Comparison of ENCODE assay signal across 8 cellular contexts in genomic region chr17:45469204-45469563, GRCh38. TPM values are rescaled to one million over a fixed set of nuclear protein-coding genes. Genes with fewer than 3 reads are reported as not detected.
DNase-seq lines count a peak whose midpoint lies in the region; ATAC-seq and TF ChIP-seq lines count a peak whose summit lies in the region.
"Not testable (repeated sequence)": the region's sequence is repeated elsewhere in the genome, so short reads cannot be mapped to it uniquely, and the experiment has no call there.

No MANE protein-coding gene starts in this region.

- not testable (repeated sequence) for H3K4me1 ChIP-seq in IMR-90 (ENCODE audit: control insufficient read depth, insufficient read depth, low read length); colonic mucosa; mucosa of rectum (ENCODE audit: control insufficient read depth in 2 of 2, insufficient read depth in 2 of 2, low read length in 2 of 2)
- H3K4me1 ChIP-seq in esophagus squamous epithelium: peaks cover 0 to 26% (median 3%) of the 10 kb centered on the region in 3 donors

- not testable (repeated sequence) for H2AK5ac ChIP-seq in IMR-90 (ENCODE audit: low read depth, low read length)

- peak; percentile 61; the same call in 1 of the 2 replicates for ATAC-seq in IMR-90 (ENCODE audit: low read depth)
- peak; percentile 65 for ATAC-seq in left colon

- TF ChIP-seq RAD21 in IMR-90 (IDR thresholded peaks at IDR 0.05; ENCODE audit: low read length): not testable (repeated sequence)

- H3K27ac Mint-ChIP-seq in Calu3 (ENCODE audit: unreplicated experiment) (peak overlapping the region; percentile 89), type B pancreatic cell (peak overlapping the region; percentile 96)

- not testable (repeated sequence) for H3K9me1 ChIP-seq in IMR-90 (ENCODE audit: insufficient read depth, low read length)

- H4K20me1 ChIP-seq in IMR-90 (ENCODE audit: insufficient read depth, low read length): not testable (repeated sequence)

- H3K4me3 Mint-ChIP-seq in Calu3 (ENCODE audit: low read depth, unreplicated experiment): not testable (repeated sequence)
- peak overlapping the region; percentile 71 for H3K4me3 Mint-ChIP-seq in type B pancreatic cell

- not testable (repeated sequence) for H4K91ac ChIP-seq in IMR-90 (ENCODE audit: insufficient read depth, low read depth, low read length)

- H2AK9ac ChIP-seq in IMR-90 (replicated peaks; ENCODE audit: low read depth, low read length, poor library complexity): not testable (repeated sequence)

- dilution Hi-C loops in IMR-90 (cut with HindIII; ENCODE audit: low sequenced_read_pairs, unreplicated experiment): not testable (repeated sequence)

- not testable (repeated sequence) for H3K4ac ChIP-seq in IMR-90 (ENCODE audit: low read depth, low read length)

- intact Hi-C loops in Calu3 (cut with micrococcal nuclease; ENCODE audit: unreplicated experiment): loop anchor here (5.0 kb wide), 1 partner anchor 42 kb away; no protein-coding TSS in a partner anchor
- intact Hi-C loops in IMR-90 (cut with micrococcal nuclease); colonic mucosa (cut with DNase I); esophagus squamous epithelium (cut with DNase I); left colon (cut with DNase I, micrococcal nuclease): not testable (repeated sequence)

- not testable (repeated sequence) for H2BK5ac ChIP-seq in IMR-90 (ENCODE audit: low read depth, low read length, poor library complexity, severe bottlenecking)

- H3K27me3 ChIP-seq in IMR-90 (ENCODE audit: control insufficient read depth, insufficient read depth, low read length); colonic mucosa; esophagus squamous epithelium; mucosa of rectum (ENCODE audit: control insufficient read depth in 2 of 2, insufficient read depth in 2 of 2, low read length in 2 of 2): not testable (repeated sequence)

- WGBS in IMR-90 (ENCODE audit: extremely low coverage in 2 of 2, insufficient read length in 1 of 2), 2 experiments: no CpG with 5 or more reads among the region's 4 CpGs
- WGBS in esophagus squamous epithelium, 2 donors: 20 to 44% methylated on average over 2 to 4 of the region's 4 CpGs

- H2BK15ac ChIP-seq in IMR-90 (ENCODE audit: low read depth, low read length): not testable (repeated sequence)

- peaks cover 27% of the 10 kb centered on the region for H3K4me1 Mint-ChIP-seq in Calu3 (ENCODE audit: low read depth, unreplicated experiment)
- not testable (repeated sequence) for H3K4me1 Mint-ChIP-seq in type B pancreatic cell (ENCODE audit: unreplicated experiment)

- not testable (repeated sequence) for H3K4me3 ChIP-seq in IMR-90 (ENCODE audit: insufficient read depth, low read depth, low read length); colonic mucosa; esophagus squamous epithelium; mucosa of rectum (ENCODE audit: low read length in 2 of 2)

- not testable (repeated sequence) for H3K79me1 ChIP-seq in IMR-90 (ENCODE audit: low read depth in 1 of 2, low read length in 2 of 2)

- POLR2A ChIA-PET in IMR-90 (lab: Charles Lee; ENCODE audit: unreplicated experiment): not testable (repeated sequence)

- H3K9me3 ChIP-seq in IMR-90 (ENCODE audit: control insufficient read depth, insufficient read depth, low read length); colonic mucosa; esophagus squamous epithelium; mucosa of rectum (ENCODE audit: control insufficient read depth in 2 of 2, low read length in 2 of 2): not testable (repeated sequence)

- in situ Hi-C loops in IMR-90 (cut with MboI; ENCODE audit: low sequenced_read_pairs): not testable (repeated sequence)

- H2AFZ ChIP-seq in IMR-90 (replicated peaks; ENCODE audit: low read length, poor library complexity): not testable (repeated sequence)

- H3K27ac ChIP-seq in IMR-90 (ENCODE audit: insufficient read depth, low read length): not testable (repeated sequence)
- H3K27ac ChIP-seq in VCaP: peak overlapping the region; percentile 34; the same call in 1 of the 2 replicates
- H3K27ac ChIP-seq in colonic mucosa: peak overlapping the region; percentile 17
- peak overlapping the region; percentile 57 to 77 (median 66) for H3K27ac ChIP-seq in esophagus squamous epithelium
- H3K27ac ChIP-seq in mucosa of rectum (ENCODE audit: low read depth in 2 of 2, low read length in 2 of 2): peak overlapping the region; percentile 16 to 55

- not testable (repeated sequence) for H3K56ac ChIP-seq in IMR-90 (ENCODE audit: extremely low read depth, insufficient read depth, low read length)

- CTCF ChIA-PET in Calu3 (lab: Charles Lee); IMR-90 (lab: Yijun Ruan, JAX): not testable (repeated sequence)

- H4K5ac ChIP-seq in IMR-90 (ENCODE audit: low read depth, low read length): not testable (repeated sequence)

- H3K23ac ChIP-seq in IMR-90 (ENCODE audit: low read depth, low read length): not testable (repeated sequence)

- not testable (repeated sequence) for H3K36me3 ChIP-seq in IMR-90 (ENCODE audit: control insufficient read depth, insufficient read depth, low read length); colonic mucosa; mucosa of rectum (ENCODE audit: control insufficient read depth in 2 of 2, insufficient read depth in 2 of 2, low read length in 2 of 2)
- peaks cover 0 to 76% (median 0%) of the 10 kb centered on the region in 3 donors for H3K36me3 ChIP-seq in esophagus squamous epithelium

- not testable (repeated sequence) for H3K9me3 Mint-ChIP-seq in Calu3 (ENCODE audit: low read depth, unreplicated experiment); type B pancreatic cell

- not testable (repeated sequence) for H3K14ac ChIP-seq in IMR-90 (replicated peaks; ENCODE audit: low read depth, low read length)

- not testable (repeated sequence) for H3K4me2 ChIP-seq in IMR-90 (ENCODE audit: low read depth, low read length)

- peaks cover 25% of the 10 kb centered on the region for H3K36me3 Mint-ChIP-seq in Calu3 (ENCODE audit: insufficient read depth, unreplicated experiment)
- H3K36me3 Mint-ChIP-seq in type B pancreatic cell: not testable (repeated sequence)

- not testable (repeated sequence) for H2BK120ac ChIP-seq in IMR-90 (ENCODE audit: low read depth, low read length)

- peak; percentile 29 for DNase-seq in Calu3
- not testable (repeated sequence) for DNase-seq in IMR-90; colonic mucosa; esophagus squamous epithelium (lab: John Stamatoyannopoulos, UW); left colon; type B pancreatic cell (ENCODE audit: extremely low spot score, unreplicated experiment)

- not testable (repeated sequence) for H3K9ac ChIP-seq in IMR-90 (ENCODE audit: low read depth, low read length); colonic mucosa (ENCODE audit: low read depth in 2 of 2, low read length in 2 of 2); mucosa of rectum (ENCODE audit: low read depth in 1 of 2, low read length in 2 of 2)

- TF ChIP-seq CTCF in Calu3 (IDR thresholded peaks at IDR 0.05; ENCODE audit: unreplicated experiment); IMR-90 (conservative IDR thresholded peaks at IDR 0.05; ENCODE audit: low read depth, low read length); VCaP (conservative IDR thresholded peaks at IDR 0.05); colonic mucosa (IDR thresholded peaks at IDR 0.05); esophagus squamous epithelium (IDR thresholded peaks at IDR 0.05); type B pancreatic cell (conservative IDR thresholded peaks at IDR 0.05): not testable (repeated sequence)

- H4K8ac ChIP-seq in IMR-90 (ENCODE audit: low read depth in 2 of 2, low read length in 2 of 2): not testable (repeated sequence)

- not testable (repeated sequence) for TF ChIP-seq POLR2A in IMR-90 (IDR thresholded peaks at IDR 0.05; ENCODE audit: low read depth, low read length); esophagus squamous epithelium (IDR thresholded peaks at IDR 0.05)

- not testable (repeated sequence) for H2BK20ac ChIP-seq in IMR-90 (ENCODE audit: low read depth, low read length)

- BruUV-seq in Calu3 (replicated peaks; lab: Mats Ljungman, UMichigan); IMR-90 (replicated peaks; lab: Mats Ljungman, UMichigan): not testable (repeated sequence)

- not testable (repeated sequence) for H3K18ac ChIP-seq in IMR-90 (ENCODE audit: low read depth, low read length)

- H3K27me3 Mint-ChIP-seq in Calu3 (ENCODE audit: unreplicated experiment); type B pancreatic cell: not testable (repeated sequence)

RNA-seq across cellular contexts. Expression of gene PLEKHM1, which starts 21.3 kb away (rescaled TPM):
- total RNA-seq in Calu3 (2022): 82.4 and 107 TPM in 2 replicates
- 4.2 and 4.7 TPM in 2 replicates for total RNA-seq in IMR-90 (2012; rRNA removed)
- 16.4 and 17.1 TPM in 2 replicates for polyA plus RNA-seq in IMR-90 (2012; rRNA removed)
- polyA plus RNA-seq in IMR-90 (2012; cell fraction: cytosol; rRNA removed): 19.0 and 19.9 TPM in 2 replicates
- 35.0 and 53.2 TPM in 2 replicates for polyA plus RNA-seq in IMR-90 (2012; cell fraction: nucleus; rRNA removed; ENCODE audit: low replicate concordance)
- 10 to 100 TPM; 50.7 to 61.3 TPM for total RNA-seq in colonic mucosa
- total RNA-seq in esophagus squamous epithelium: 100 to 1,000 TPM in 1 of 4 donors, 10 to 100 TPM in 3; 47.7 to 105 (median 81.1) TPM
- 10 to 100 TPM; 56.9 to 73.7 TPM for total RNA-seq in left colon
- total RNA-seq in type B pancreatic cell (ENCODE audit: low replicate concordance): 42.1 and 63.1 TPM in 2 replicates

RNA-seq across cellular contexts. Expression of gene ARHGAP27, which starts 36.5 kb away (rescaled TPM):
- total RNA-seq in Calu3 (2022) (104 and 125 TPM in 2 replicates), IMR-90 (2012; rRNA removed) (under 0.01 and 0.56 TPM in 2 replicates), colonic mucosa (100 to 1,000 TPM; 107 to 165 TPM), esophagus squamous epithelium (100 to 1,000 TPM in 2 of 4 donors, 10 to 100 TPM in 2; 37.7 to 146 (median 103) TPM), left colon (100 to 1,000 TPM; 146 to 165 TPM), type B pancreatic cell (ENCODE audit: low replicate concordance) (26.8 and 56.2 TPM in 2 replicates)
- polyA plus RNA-seq in IMR-90 (2012; rRNA removed): 0.89 and 1.9 TPM in 2 replicates
- 0.37 and 0.67 TPM in 2 replicates for polyA plus RNA-seq in IMR-90 (2012; cell fraction: cytosol; rRNA removed)
- 7.4 and 16.4 TPM in 2 replicates for polyA plus RNA-seq in IMR-90 (2012; cell fraction: nucleus; rRNA removed; ENCODE audit: low replicate concordance)

Comparison
In these comparisons a context has a peak if more than half of its experiments do, and no peak if none do; other contexts are left out.
1. RNA of gene ARHGAP27, which starts 36.5 kb away (total RNA-seq): 146 to 165 TPM in left colon, 107 to 165 TPM in colonic mucosa, 37.7 to 146 TPM in esophagus squamous epithelium, 104 to 125 TPM in Calu3 and 26.8 to 56.2 TPM in type B pancreatic cell; under 0.01 to 0.56 TPM in IMR-90; every median in the first group is over 10 times any median in the second.